ENCODE assay signal across 8 cellular contexts in genomic region chr15:72319360-72319984, GRCh38. TPM values are rescaled to one million over a fixed set of nuclear protein-coding genes. Genes with fewer than 3 reads are reported as not detected.
A peak's percentile ranks its signal among the peaks of the same experiment; 100 is the strongest.
DNase-seq lines count a peak whose midpoint lies in the region; ATAC-seq and TF ChIP-seq lines count a peak whose summit lies in the region.

No MANE protein-coding gene starts in this region.

- POLR2A ChIA-PET in CD4-positive, alpha-beta T cell (lab: Charles Lee): interaction anchor here (0.6 to 0.8 kb wide), 3 partner anchors 154 to 204 kb away, joined by 3 to 6 read pairs (median 3); no protein-coding TSS in a partner anchor
- POLR2A ChIA-PET in HEK293T (lab: Yijun Ruan, JAX): interaction anchor here (0.6 to 1.1 kb wide), 2 partner anchors 56 to 154 kb away, joined by 3 read pairs; partner anchors contain the start of gene HEXA

- WGBS in psoas muscle, 3 donors: 6 to 8% (median 6%) methylated on average over 23 to 48 of the region's 48 CpGs

- H3K27me3 Mint-ChIP-seq in CD4-positive, alpha-beta T cell: no peaks in the 10 kb centered on the region

- H3K4me3 Mint-ChIP-seq in CD4-positive, alpha-beta T cell: peak overlapping the region; percentile 65

- no peaks in the 10 kb centered on the region for H3K9me3 ChIP-seq in CD4-positive, alpha-beta T cell (ENCODE audit: control insufficient read depth, low read length)
- H3K9me3 ChIP-seq in SJCRH30 (replicated peaks): no peaks in the 10 kb centered on the region
- no peaks in the 10 kb centered on the region for H3K9me3 ChIP-seq in cardiac muscle cell (ENCODE audit: low read depth)
- H3K9me3 ChIP-seq in psoas muscle: peaks cover 11% of the 10 kb centered on the region

- no peaks in the 10 kb centered on the region for H3K36me3 ChIP-seq in SJCRH30
- no peaks in the 10 kb centered on the region for H3K36me3 ChIP-seq in cardiac muscle cell
- H3K36me3 ChIP-seq in psoas muscle (ENCODE audit: insufficient read depth in 1 of 2, low read depth in 1 of 2): no peaks in the 10 kb centered on the region

- intact Hi-C loops in CD4-positive, alpha-beta T cell (cut with DNase I, micrococcal nuclease): loop anchor here in 1 of 2 experiments (5.0 kb wide), 1 partner anchor 58 kb away; the partner anchor contains the start of gene HEXA
- intact Hi-C loops in psoas muscle (cut with DNase I): no loop called here

- peak overlapping the region; percentile 59 for H3K27ac Mint-ChIP-seq in CD4-positive, alpha-beta T cell
- peak overlapping the region in 1 of 2 donors; percentile 49 for H3K27ac Mint-ChIP-seq in activated naive CD4-positive, alpha-beta T cell treated with anti-CD3 and anti-CD28 coated beads, Interleukin-2, amount 50 U/mL, for 72 hours

- peaks cover 5% of the 10 kb centered on the region for H3K36me3 Mint-ChIP-seq in CD4-positive, alpha-beta T cell (ENCODE audit: low read depth)
- peaks cover 7 to 17% of the 10 kb centered on the region in 2 donors for H3K36me3 Mint-ChIP-seq in activated naive CD4-positive, alpha-beta T cell treated with anti-CD3 and anti-CD28 coated beads, Interleukin-2, amount 50 U/mL, for 72 hours

- TF ChIP-seq CTCF in CD4-positive, alpha-beta T cell (IDR thresholded peaks at IDR 0.05): no peak
- no peak for TF ChIP-seq CTCF in cardiac muscle cell (IDR thresholded peaks at IDR 0.05; ENCODE audit: low read depth, low read length)
- no peak for TF ChIP-seq CTCF in psoas muscle (IDR thresholded peaks at IDR 0.05)

- H3K4me3 ChIP-seq in SJCRH30: peak overlapping the region; percentile 58
- H3K4me3 ChIP-seq in cardiac muscle cell: peak overlapping the region; percentile 38
- peak overlapping the region; percentile 70 for H3K4me3 ChIP-seq in psoas muscle

- H3K9me3 Mint-ChIP-seq in CD4-positive, alpha-beta T cell: no peaks in the 10 kb centered on the region
- H3K9me3 Mint-ChIP-seq in activated naive CD4-positive, alpha-beta T cell treated with anti-CD3 and anti-CD28 coated beads, Interleukin-2, amount 50 U/mL, for 72 hours: peaks cover 0 to 2% of the 10 kb centered on the region in 2 donors

- no peaks in the 10 kb centered on the region for H3K4me1 ChIP-seq in SJCRH30
- H3K4me1 ChIP-seq in cardiac muscle cell (ENCODE audit: low read depth): peaks cover 4% of the 10 kb centered on the region
- H3K4me1 ChIP-seq in psoas muscle: no peaks in the 10 kb centered on the region

- no peak overlapping the region for H3K27ac ChIP-seq in CD4-positive, alpha-beta T cell (ENCODE audit: low read depth, low read length)
- H3K27ac ChIP-seq in SJCRH30: no peak overlapping the region
- no peak overlapping the region for H3K27ac ChIP-seq in cardiac muscle cell
- no peak overlapping the region for H3K27ac ChIP-seq in psoas muscle

- H3K27me3 ChIP-seq in CD4-positive, alpha-beta T cell (ENCODE audit: control insufficient read depth, insufficient read depth, low read length): no peaks in the 10 kb centered on the region
- H3K27me3 ChIP-seq in SJCRH30 (no peaks in the 10 kb centered on the region), cardiac muscle cell (peaks cover 38% of the 10 kb centered on the region), psoas muscle (ENCODE audit: insufficient read depth in 3 of 3, low read length in 2 of 3) (no peaks in the 10 kb centered on the region)

- peak in 8 of 10 experiments; percentile 24 to 53 (median 35) for DNase-seq in CD4-positive, alpha-beta T cell
- DNase-seq in HEK293T (ENCODE audit: extremely low spot score) (peak; percentile 85), SJCRH30 (peak; percentile 71 to 72), cardiac muscle cell (ENCODE audit: low read depth in 1 of 2, low spot score in 1 of 2) (peak; percentile 75 to 95), psoas muscle (peak; percentile 77 to 85), NCI-H1048 (lab: John Stamatoyannopoulos, UW) (no peak), DMS79 (lab: John Stamatoyannopoulos, UW) (no peak)
- DNase-seq in activated naive CD4-positive, alpha-beta T cell treated with anti-CD3 and anti-CD28 coated beads, Interleukin-2, amount 50 U/mL, for 72 hours (ENCODE audit: low spot score in 2 of 2): peak in 1 of 2 donors; percentile 67

- CTCF ChIA-PET in CD4-positive, alpha-beta T cell (lab: Charles Lee): interaction anchor here (1.3 kb wide), 1 partner anchor 46 kb away, joined by 4 read pairs; no protein-coding TSS in a partner anchor
- CTCF ChIA-PET in HEK293T (lab: Yijun Ruan, JAX): no interaction called here

- ATAC-seq in CD4-positive, alpha-beta T cell (ENCODE audit: poor library complexity): peak; percentile 29
- peak; percentile 57 to 64 for ATAC-seq in activated naive CD4-positive, alpha-beta T cell treated with anti-CD3 and anti-CD28 coated beads, Interleukin-2, amount 50 U/mL, for 72 hours
- ATAC-seq in psoas muscle: peak; percentile 92 to 95 (median 94)

- H3K4me1 Mint-ChIP-seq in CD4-positive, alpha-beta T cell (ENCODE audit: low read depth): peaks cover 26% of the 10 kb centered on the region

TF ChIP-seq in HEK293T, 16 proteins besides CTCF, POLR2A, EP300 and RAD21:
- TF ChIP-seq ELF4 (IDR thresholded peaks at IDR 0.05) (no peak), HDGF (IDR thresholded peaks at IDR 0.05; ENCODE audit: borderline replicate concordance) (no peak), ARNT (IDR thresholded peaks at IDR 0.05) (no peak), L3MBTL2 (conservative IDR thresholded peaks at IDR 0.05) (peak; percentile 86), FOXM1 (IDR thresholded peaks at IDR 0.05; ENCODE audit: borderline replicate concordance) (no peak)

RNA-seq across cellular contexts. Expression of gene CELF6, which starts 0.5 kb away (rescaled TPM):
- 1 to 10 TPM; 2.4 TPM for total RNA-seq in CD4-positive, alpha-beta T cell
- 0.05 TPM in 1 of 2 replicates, not detected in the other for total RNA-seq in SJCRH30 (2014; rRNA removed; shearing (Covaris generic))
- total RNA-seq in activated naive CD4-positive, alpha-beta T cell treated with anti-CD3 and anti-CD28 coated beads, Interleukin-2, amount 50 U/mL, for 72 hours: under 1 TPM; 0.37 to 0.48 TPM
- total RNA-seq in cardiac muscle cell (1.3 and 2.5 TPM in 2 replicates), psoas muscle (under 1 TPM; 0.13 to 0.62 (median 0.16) TPM)
- polyA plus RNA-seq in cardiac muscle cell (0.76 and 0.77 TPM in 2 replicates), psoas muscle (under 1 TPM; 0.15 to 0.81 (median 0.34) TPM)

RNA-seq across cellular contexts. Expression of gene PARP6, which starts 47.1 kb away (rescaled TPM):
- total RNA-seq in CD4-positive, alpha-beta T cell: 100 to 1,000 TPM; 128 to 133 TPM
- 36.1 and 52.5 TPM in 2 replicates for total RNA-seq in SJCRH30 (2014; rRNA removed; shearing (Covaris generic))
- 10 to 100 TPM; 52.3 to 64.8 TPM for total RNA-seq in activated naive CD4-positive, alpha-beta T cell treated with anti-CD3 and anti-CD28 coated beads, Interleukin-2, amount 50 U/mL, for 72 hours
- total RNA-seq in cardiac muscle cell (41.5 and 41.9 TPM in 2 replicates), psoas muscle (10 to 100 TPM; 46.1 to 83.2 (median 65.5) TPM)
- polyA plus RNA-seq in cardiac muscle cell (65.1 and 72.8 TPM in 2 replicates), psoas muscle (10 to 100 TPM; 48.5 to 81.1 (median 58.6) TPM)

RNA-seq across cellular contexts. Expression of gene HEXA, which starts 56.3 kb away (rescaled TPM):
- total RNA-seq in CD4-positive, alpha-beta T cell: 10 to 100 TPM; 66.3 to 66.9 TPM
- 43.6 and 45.9 TPM in 2 replicates for total RNA-seq in SJCRH30 (2014; rRNA removed; shearing (Covaris generic))
- total RNA-seq in activated naive CD4-positive, alpha-beta T cell treated with anti-CD3 and anti-CD28 coated beads, Interleukin-2, amount 50 U/mL, for 72 hours: 10 to 100 TPM; 57.3 to 75.0 TPM
- total RNA-seq in cardiac muscle cell: 49.5 and 63.5 TPM in 2 replicates
- polyA plus RNA-seq in cardiac muscle cell: 108 and 155 TPM in 2 replicates
- 10 to 100 TPM; 38.1 to 53.1 (median 46.8) TPM for total RNA-seq in psoas muscle
- 10 to 100 TPM; 32.1 to 55.4 (median 47.4) TPM for polyA plus RNA-seq in psoas muscle

Comparison
In these comparisons a context has a peak if more than half of its experiments do, and no peak if none do; other contexts are left out.
1. ATAC-seq: peak in every context shown above with its lines; median percentile 94 in psoas muscle; 60 in activated naive CD4-positive, alpha-beta T cell treated with anti-CD3 and anti-CD28 coated beads, Interleukin-2, amount 50 U/mL, for 72 hours; 29 in CD4-positive, alpha-beta T cell.
2. DNase-seq: peak in CD4-positive, alpha-beta T cell (8 of 10), HEK293T (single experiment), SJCRH30 (2 of 2), cardiac muscle cell (2 of 2) and psoas muscle (2 of 2); none in NCI-H1048 (single experiment) and DMS79 (single experiment).
3. Peak in every context shown above with its lines, with median percentiles within 50 percentile points of each other: H3K4me3 ChIP-seq.